In genomic region chr18:45688834-45689233, GRCh38 we compare ENCODE assay signal across 9 cellular contexts. TPM values are rescaled to one million over a fixed set of nuclear protein-coding genes. Genes with fewer than 3 reads are reported as not detected.
DNase-seq lines count a peak whose midpoint lies in the region; ATAC-seq and TF ChIP-seq lines count a peak whose summit lies in the region.
"Had no signal": no experiment of that assay in that cellular context is flagged by ENCODE, and none has a peak within 500 bp of the region (broad histone marks: within the 10 kb centered on the region; RNA-seq: fewer than 3 reads in every experiment).

No MANE protein-coding gene starts in this region.

- peak; percentile 22 for TF ChIP-seq CTCF in choroid plexus epithelial cell (conservative IDR thresholded peaks at IDR 0.05; ENCODE audit: low read depth, low read length)

- H3K4me3 ChIP-seq in choroid plexus epithelial cell (ENCODE audit: low read depth, low read length), result no peak overlapping the region
- H3K4me3 ChIP-seq: SJSA1 had no signal

- peak; percentile 86 for DNase-seq in activated CD4-positive, alpha-beta T cell treated with anti-CD3 and anti-CD28 coated beads for 36 hours
- DNase-seq in choroid plexus epithelial cell (ENCODE audit: low read depth) (peak; percentile 60), GDM1 (lab: John Stamatoyannopoulos, UW) (no peak), substantia nigra (lab: John Stamatoyannopoulos, UW) (no peak), Ammon's horn (ENCODE audit: low spot score) (no peak)
- DNase-seq in stimulated activated CD8-positive, alpha-beta memory T cell treated with anti-CD3 and anti-CD28 coated beads, Interleukin-4, amount 100 ng/mL, for 48 hours, result peak; percentile 77

- H3K27ac Mint-ChIP-seq in activated CD4-positive, alpha-beta T cell treated with anti-CD3 and anti-CD28 coated beads for 36 hours, result peak overlapping the region; percentile 51

- CTCF ChIA-PET in activated CD4-positive, alpha-beta T cell treated with anti-CD3 and anti-CD28 coated beads for 36 hours (lab: Charles Lee), result interaction anchor here (0.7 to 5.1 kb wide), 11 partner anchors 11 to 385 kb away, joined by 3 to 71 read pairs (median 6); no protein-coding TSS in a partner anchor

- no peaks in the 10 kb centered on the region for H3K9me3 Mint-ChIP-seq in activated CD4-positive, alpha-beta T cell treated with anti-CD3 and anti-CD28 coated beads for 36 hours (ENCODE audit: low read depth)

- ATAC-seq in HG03378 (IDR thresholded peaks at IDR 0.05; ENCODE audit: unreplicated experiment) (peak; percentile 30), GM21529 (IDR thresholded peaks at IDR 0.05; ENCODE audit: unreplicated experiment) (no peak)
- peak; percentile 48 for ATAC-seq in activated CD4-positive, alpha-beta T cell treated with anti-CD3 and anti-CD28 coated beads for 36 hours

- no peak overlapping the region for H3K27ac ChIP-seq in substantia nigra (ENCODE audit: low read depth, low read length, poor library complexity, severe bottlenecking)
- H3K27ac ChIP-seq: SJSA1 had no signal

- POLR2A ChIA-PET in activated CD4-positive, alpha-beta T cell treated with anti-CD3 and anti-CD28 coated beads for 36 hours (lab: Charles Lee), result interaction anchor here (1.4 kb wide), 1 partner anchor 18 kb away, joined by 5 read pairs; no protein-coding TSS in a partner anchor

- peaks cover 16% of the 10 kb centered on the region for H3K27me3 Mint-ChIP-seq in activated CD4-positive, alpha-beta T cell treated with anti-CD3 and anti-CD28 coated beads for 36 hours

- intact Hi-C loops in activated CD4-positive, alpha-beta T cell treated with anti-CD3 and anti-CD28 coated beads for 36 hours (cut with DNase I, micrococcal nuclease), result no loop called here

- peak overlapping the region; percentile 69 for H3K4me3 Mint-ChIP-seq in activated CD4-positive, alpha-beta T cell treated with anti-CD3 and anti-CD28 coated beads for 36 hours

- peaks cover 62% of the 10 kb centered on the region for H3K4me1 Mint-ChIP-seq in activated CD4-positive, alpha-beta T cell treated with anti-CD3 and anti-CD28 coated beads for 36 hours

- H3K36me3 Mint-ChIP-seq in activated CD4-positive, alpha-beta T cell treated with anti-CD3 and anti-CD28 coated beads for 36 hours (ENCODE audit: low read depth), result no peaks in the 10 kb centered on the region

RNA-seq across cellular contexts. Expression of gene SLC14A1, which starts 35.1 kb away (rescaled TPM):
- total RNA-seq in activated CD4-positive, alpha-beta T cell treated with anti-CD3 and anti-CD28 coated beads for 36 hours, result 1 to 10 TPM; 1.3 to 1.5 TPM

Comparison
In these comparisons a context has a peak if more than half of its experiments do, and no peak if none do; other contexts are left out.
1. DNase-seq: peak in activated CD4-positive, alpha-beta T cell treated with anti-CD3 and anti-CD28 coated beads for 36 hours (single experiment), choroid plexus epithelial cell (single experiment) and stimulated activated CD8-positive, alpha-beta memory T cell treated with anti-CD3 and anti-CD28 coated beads, Interleukin-4, amount 100 ng/mL, for 48 hours (single experiment); none in GDM1 (single experiment), substantia nigra (0 of 49) and Ammon's horn (single experiment).